In the genomic region with DNA sequence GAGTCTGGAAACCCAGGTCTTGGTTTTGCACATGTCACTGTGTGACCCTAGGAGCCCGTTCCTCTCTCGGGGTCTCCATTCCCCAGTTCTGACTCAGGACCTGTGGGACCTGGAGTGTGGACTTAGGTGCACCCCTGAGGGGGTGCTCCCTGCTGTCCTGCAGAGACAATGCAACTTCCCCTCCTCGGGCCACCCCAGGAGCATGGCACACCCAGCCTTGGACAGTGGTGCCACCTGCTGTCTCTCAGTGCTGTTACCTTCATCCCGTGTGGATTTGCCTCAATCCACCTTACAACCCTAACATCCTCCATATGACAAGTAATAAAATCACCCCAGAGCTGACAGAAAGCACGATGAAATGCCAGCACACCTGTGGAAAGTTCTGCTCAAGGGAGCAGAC, we compare ENCODE assay signal across 9 cellular contexts. TPM values are rescaled to one million over a fixed set of nuclear protein-coding genes. Genes with fewer than 3 reads are reported as not detected.
DNase-seq lines count a peak whose midpoint lies in the region; ATAC-seq, FAIRE-seq and TF ChIP-seq lines count a peak whose summit lies in the region.
"Had no signal": no experiment of that assay in that cellular context is flagged by ENCODE, and none has a peak within 500 bp of the region (broad histone marks: within the 10 kb centered on the region; RNA-seq: fewer than 3 reads in every experiment).

No MANE protein-coding gene starts in this region.

- no peak overlapping the region for H3K4me3 ChIP-seq in Panc1 (ENCODE audit: low read depth in 2 of 2, low read length in 2 of 2)
- H3K4me3 ChIP-seq in pancreas = no peak overlapping the region

- no peaks in the 10 kb centered on the region for H3K27me3 ChIP-seq in Panc1 (ENCODE audit: control insufficient read depth, insufficient read depth, low read length)
- H3K27me3 ChIP-seq in pancreas = no peaks in the 10 kb centered on the region

- H3K27ac ChIP-seq in Panc1 (ENCODE audit: low read length) (no peak overlapping the region), pancreas (no peak overlapping the region)

- intact Hi-C loops in Panc1 (cut with micrococcal nuclease; ENCODE audit: unreplicated experiment) = no loop called here
- intact Hi-C loops in pancreas (cut with DNase I) = no loop called here

- FAIRE-seq in pancreas (lab: Jason Lieb, UNC) = no peak

- H3K36me3 ChIP-seq in Panc1 (ENCODE audit: control insufficient read depth, insufficient read depth, low read length) (no peaks in the 10 kb centered on the region; the same call in 1 of the 2 replicates), pancreas (peaks cover 0 to 43% (median 10%) of the 10 kb centered on the region in 3 donors)

- ATAC-seq in Panc1 (peak; percentile 68; the same call in 1 of the 2 replicates), pancreas (peak in 3 of 4 donors; percentile 50 to 81 (median 78)), HG02840 (IDR thresholded peaks at IDR 0.05; ENCODE audit: low FRiP score, unreplicated experiment) (no peak), GM19395 (IDR thresholded peaks at IDR 0.05; ENCODE audit: unreplicated experiment) (no peak)

- TF ChIP-seq CTCF in Panc1 (IDR thresholded peaks at IDR 0.05) (no peak; the same call in 1 of the 2 replicates), pancreas (IDR thresholded peaks at IDR 0.05) (peak in 2 of 4 donors; percentile 10 to 14)

- POLR2A ChIA-PET in Panc1 (lab: Charles Lee) = no interaction called here

- WGBS in pancreas, 2 donors = 64 to 72% methylated on average over 5 of the region's 5 CpGs

- H3K9me3 ChIP-seq in Panc1 (ENCODE audit: control insufficient read depth, insufficient read depth, low read depth, low read length) = no peaks in the 10 kb centered on the region
- H3K9me3 ChIP-seq in pancreas = no peaks in the 10 kb centered on the region

- 0 out of 2 replicates have a peak, but pooled peaks cover 4% of the 10 kb centered on the region for H3K4me1 ChIP-seq in Panc1 (ENCODE audit: control insufficient read depth, insufficient read depth, low read length)
- H3K4me1 ChIP-seq in pancreas = no peaks in the 10 kb centered on the region

- in situ Hi-C loops in Panc1 (cut with HindIII; ENCODE audit: low pct_unique_long_range_greater_than_20kb, low sequenced_read_pairs) = no loop called here
- in situ Hi-C loops in T47D (cut with HindIII; ENCODE audit: low pct_unique_long_range_greater_than_20kb, low sequenced_read_pairs) = no loop called here

- CTCF ChIA-PET in Panc1 (lab: Charles Lee) = interaction anchor here (0.9 kb wide), 1 partner anchor 91 kb away, joined by 3 read pairs; no protein-coding TSS in a partner anchor

- BruUV-seq in Panc1 (replicated peaks; lab: Mats Ljungman, UMichigan) = no TSS peak

- DNase-seq in ELR (ENCODE audit: low read depth) = peak; percentile 10
- no peak for DNase-seq in Panc1 (ENCODE audit: low read depth, low spot score)
- peak; percentile 36 to 64 for DNase-seq in T47D (ENCODE audit: low read depth in 1 of 2, low spot score in 1 of 2)
- no peak for DNase-seq in pancreas
- DNase-seq in NCI-H1092 treated with DMSO at 0.1 percent for 48 hours (lab: John Stamatoyannopoulos, UW) = no peak
- DNase-seq in NCI-H1048 (lab: John Stamatoyannopoulos, UW) = no peak

RNA-seq across cellular contexts. Expression of a gene that starts 27.5 kb away (rescaled TPM):
- total RNA-seq in Panc1 (2021; ENCODE audit: unreplicated experiment) = 0.67 TPM
- polyA plus RNA-seq in Panc1 (2012; ENCODE audit: insufficient read length) = 0.25 TPM
- under 1 TPM in 4 of 6 donors, not detected in 2; 0.26 to 0.38 (median 0.31) TPM for total RNA-seq in pancreas
- 1 to 10 TPM in 1 of 2 donors, under 1 TPM in 1; 0.72 to 1.6 TPM for polyA plus RNA-seq in pancreas
- total RNA-seq: skeletal muscle tissue had no signal

RNA-seq across cellular contexts. Expression of a gene that starts 47.3 kb away (rescaled TPM):
- total RNA-seq in Panc1 (2021; ENCODE audit: unreplicated experiment) (0.39 TPM), pancreas (under 1 TPM in 1 of 6 donors, not detected in 5; 0.28 TPM)
- 0.91 TPM for polyA plus RNA-seq in Panc1 (2012; ENCODE audit: insufficient read length)
- polyA plus RNA-seq in pancreas = 1 to 10 TPM in 1 of 2 donors, under 1 TPM in 1; 0.49 to 1.5 TPM
- total RNA-seq: skeletal muscle tissue had no signal

Comparison
In these comparisons a context has a peak if more than half of its experiments do, and no peak if none do; other contexts are left out.
1. DNase-seq: peak in ELR (single experiment) and T47D (2 of 2); none in Panc1 (single experiment), pancreas (0 of 6), NCI-H1092 treated with DMSO at 0.1 percent for 48 hours (single experiment) and NCI-H1048 (single experiment).
2. ATAC-seq: peak in Panc1 (single experiment) and pancreas (3 of 4); none in HG02840 (single experiment) and GM19395 (single experiment).